Comparison of ENCODE assay signal across 17 cellular contexts in the genomic region with DNA sequence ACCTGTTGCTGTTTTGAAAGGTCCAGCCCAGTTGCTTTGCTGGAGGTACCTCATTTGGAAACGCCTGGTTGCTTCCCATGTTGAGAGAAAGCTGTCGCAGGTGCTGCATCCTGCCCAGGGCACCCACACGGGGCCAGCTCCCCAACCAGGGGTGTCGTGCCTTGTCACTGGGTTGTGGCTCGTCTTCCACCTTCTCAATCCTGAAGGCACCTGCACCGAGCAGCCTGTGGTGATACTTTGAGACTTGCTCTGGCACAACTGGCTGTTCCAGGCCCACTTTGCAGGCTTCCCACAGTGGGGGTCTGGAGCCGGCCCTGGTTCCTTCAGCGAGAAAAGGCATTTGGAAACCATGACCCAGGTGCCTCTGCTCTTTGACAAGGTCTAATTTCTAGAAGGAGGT.
DNase-seq lines count a peak whose midpoint lies in the region; ATAC-seq lines count a peak whose summit lies in the region.
"Had no signal": no experiment of that assay in that cellular context is flagged by ENCODE, and none has a peak within 500 bp of the region (broad histone marks: within the 10 kb centered on the region; RNA-seq: fewer than 3 reads in every experiment).

No MANE protein-coding gene starts in this region.

- peaks cover 7% of the 10 kb centered on the region for H3K9me3 ChIP-seq in right cardiac atrium (ENCODE audit: control insufficient read depth, low read length)

- H3K27me3 Mint-ChIP-seq in activated CD4-positive, alpha-beta memory T cell treated with anti-CD3 and anti-CD28 coated beads, Interleukin-2, amount 10 ng/mL, durations not matched to agents 7 days and 5 days: no peaks in the 10 kb centered on the region

- H3K4me3 Mint-ChIP-seq in activated CD4-positive, alpha-beta memory T cell treated with anti-CD3 and anti-CD28 coated beads, Interleukin-2, amount 10 ng/mL, durations not matched to agents 7 days and 5 days: no peak overlapping the region

- CTCF ChIA-PET in activated CD4-positive, alpha-beta memory T cell treated with anti-CD3 and anti-CD28 coated beads, Interleukin-2, amount 10 ng/mL, durations not matched to agents 7 days and 5 days (lab: Charles Lee): no interaction called here

- intact Hi-C loops in cardiac septum (cut with DNase I): no loop called here
- intact Hi-C loops in right cardiac atrium (cut with DNase I): no loop called here

- H3K27ac Mint-ChIP-seq in activated CD4-positive, alpha-beta memory T cell treated with anti-CD3 and anti-CD28 coated beads, Interleukin-2, amount 10 ng/mL, durations not matched to agents 7 days and 5 days: no peak overlapping the region

- POLR2A ChIA-PET in activated CD4-positive, alpha-beta memory T cell treated with anti-CD3 and anti-CD28 coated beads, Interleukin-2, amount 10 ng/mL, durations not matched to agents 7 days and 5 days (lab: Charles Lee): no interaction called here

- H3K27me3 ChIP-seq in right cardiac atrium (ENCODE audit: control insufficient read depth, insufficient read depth): no peaks in the 10 kb centered on the region

- no peak overlapping the region for H3K27ac ChIP-seq in right cardiac atrium (ENCODE audit: low read length)
- H3K27ac ChIP-seq: A549 had no signal

- DNase-seq in cardiac septum (ENCODE audit: low spot score) (peak; percentile 63), right cardiac atrium (no peak), mesenteric fat pad (ENCODE audit: low spot score) (peak; percentile 57), ureter (ENCODE audit: low spot score) (peak; percentile 13), DMS53 treated with DMSO at 0.1 percent for 48 hours (lab: John Stamatoyannopoulos, UW; ENCODE audit: unreplicated experiment) (no peak), NOMO-1 (lab: John Stamatoyannopoulos, UW; ENCODE audit: unreplicated experiment in 2 of 2) (no peak)
- DNase-seq in activated CD4-positive, alpha-beta memory T cell treated with anti-CD3 and anti-CD28 coated beads, Interleukin-2, amount 10 ng/mL, durations not matched to agents 7 days and 5 days: peak; percentile 12
- DNase-seq: DMS 273 treated with DMSO at 0.1 percent for 48 hours; H7; KBM-7; NCI-H1105; NCI-H1694; NCI-H2081 treated with DMSO at 0.1 percent for 48 hours; NK-92 treated with Interleukin-12 subunit alpha and Interleukin-12 subunit beta, amount 100 ng/mL, for 24 hours; SHP77 had no signal

- no peaks in the 10 kb centered on the region for H3K4me1 ChIP-seq in right cardiac atrium (ENCODE audit: control insufficient read depth, insufficient read depth, low read length)
- H3K4me1 ChIP-seq: A549 had no signal

- H3K36me3 Mint-ChIP-seq in activated CD4-positive, alpha-beta memory T cell treated with anti-CD3 and anti-CD28 coated beads, Interleukin-2, amount 10 ng/mL, durations not matched to agents 7 days and 5 days (ENCODE audit: low read depth): no peaks in the 10 kb centered on the region

- no peaks in the 10 kb centered on the region for H3K9me3 Mint-ChIP-seq in activated CD4-positive, alpha-beta memory T cell treated with anti-CD3 and anti-CD28 coated beads, Interleukin-2, amount 10 ng/mL, durations not matched to agents 7 days and 5 days

- WGBS in right cardiac atrium: 74% methylated on average over 8 of the region's 8 CpGs

- no peaks in the 10 kb centered on the region for H3K4me1 Mint-ChIP-seq in activated CD4-positive, alpha-beta memory T cell treated with anti-CD3 and anti-CD28 coated beads, Interleukin-2, amount 10 ng/mL, durations not matched to agents 7 days and 5 days

- no peak for ATAC-seq in right cardiac atrium
- ATAC-seq: A549, HepG2 had no signal

- H3K4me3 ChIP-seq in right cardiac atrium (ENCODE audit: low read length): no peak overlapping the region
- H3K4me3 ChIP-seq: A549 had no signal

Comparison
In these comparisons a context has a peak if more than half of its experiments do, and no peak if none do; other contexts are left out.
1. DNase-seq: peak in cardiac septum (single experiment), activated CD4-positive, alpha-beta memory T cell treated with anti-CD3 and anti-CD28 coated beads, Interleukin-2, amount 10 ng/mL, durations not matched to agents 7 days and 5 days (single experiment), mesenteric fat pad (single experiment) and ureter (single experiment); none in right cardiac atrium (0 of 3), DMS53 treated with DMSO at 0.1 percent for 48 hours (single experiment) and NOMO-1 (0 of 2).